Comparison of ENCODE assay signal across 8 cellular contexts in the genomic region with DNA sequence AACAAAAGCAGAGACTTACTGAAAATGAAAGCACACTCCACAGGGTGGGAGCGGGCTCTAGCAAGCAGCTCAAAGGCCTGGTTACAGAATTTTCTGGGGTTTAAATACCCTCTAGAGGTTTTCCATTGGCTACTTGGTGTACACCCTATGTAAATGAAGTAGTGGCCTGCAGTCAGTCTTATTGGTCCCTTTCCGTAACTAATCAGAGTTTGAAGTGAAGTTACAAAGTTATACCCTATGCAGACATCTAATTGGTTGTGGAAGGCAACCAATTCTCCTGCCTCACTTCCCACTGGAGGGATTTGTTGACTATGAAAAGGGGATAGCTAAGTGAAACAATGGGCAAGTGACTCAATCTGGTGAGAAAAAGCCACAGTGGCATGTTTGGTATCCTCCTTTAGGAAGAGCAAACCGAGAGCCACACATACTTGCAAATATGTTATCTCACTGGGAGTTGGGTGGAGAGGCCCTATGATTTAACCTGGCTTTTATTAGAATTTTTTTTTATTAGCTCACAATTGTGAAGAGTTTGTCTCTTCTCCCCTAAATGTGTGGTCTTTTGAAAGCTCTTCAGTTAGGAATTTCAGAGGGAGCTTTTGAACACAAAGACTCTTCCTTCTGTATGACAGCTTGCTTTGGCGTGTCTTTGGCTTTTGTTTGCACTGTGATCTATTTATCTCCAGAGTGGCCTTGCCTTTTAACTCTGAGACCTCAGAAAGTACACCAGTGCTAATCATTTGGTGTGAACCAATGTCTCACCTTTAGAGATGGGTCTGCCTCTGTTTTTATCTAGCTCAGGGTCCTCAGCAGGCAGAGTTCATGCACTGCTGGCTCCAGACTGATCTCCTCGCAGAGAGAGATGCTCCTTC.
DNase-seq lines count a peak whose midpoint lies in the region; ATAC-seq and TF ChIP-seq lines count a peak whose summit lies in the region.

No MANE protein-coding gene starts in this region.

- in situ Hi-C loops in Caki2 (cut with HindIII; ENCODE audit: low pct_unique_long_range_greater_than_20kb, low sequenced_read_pairs) = no loop called here

- H3K27me3 ChIP-seq in esophagus squamous epithelium = no peaks in the 10 kb centered on the region

- H3K4me2 ChIP-seq in OCI-LY7 (ENCODE audit: low read length) = peak overlapping the region; percentile 29

- TF ChIP-seq CTCF in OCI-LY7 (conservative IDR thresholded peaks at IDR 0.05; ENCODE audit: low read length) = no peak
- TF ChIP-seq CTCF in esophagus squamous epithelium (IDR thresholded peaks at IDR 0.05) = no peak

- peaks cover 56% of the 10 kb centered on the region for H4K20me1 ChIP-seq in OCI-LY7 (ENCODE audit: insufficient read depth, low read length)

- H2AFZ ChIP-seq in OCI-LY7 (ENCODE audit: low read length) = no peak overlapping the region

- no peak for ATAC-seq in HG02763 (IDR thresholded peaks at IDR 0.05; ENCODE audit: unreplicated experiment)
- ATAC-seq in activated CD4-positive, CD25-positive, alpha-beta regulatory T cell treated with anti-CD3 and anti-CD28 coated beads, Interleukin-2, amount 50 U/mL, for 24 hours = no peak
- ATAC-seq in HG03196 (IDR thresholded peaks at IDR 0.05; ENCODE audit: unreplicated experiment) = no peak

- H3K36me3 ChIP-seq in OCI-LY7 (ENCODE audit: insufficient read depth, low read length) (no peaks in the 10 kb centered on the region), esophagus squamous epithelium (no peaks in the 10 kb centered on the region)

- intact Hi-C loops in OCI-LY7 (cut with micrococcal nuclease; ENCODE audit: unreplicated experiment) (no loop called here), esophagus squamous epithelium (cut with DNase I) (no loop called here)

- H3K4me3 ChIP-seq in OCI-LY7 (ENCODE audit: low read depth, low read length, poor library complexity, severe bottlenecking) (no peak overlapping the region), esophagus squamous epithelium (peak overlapping the region in 1 of 4 donors; percentile 27)

- no peak for TF ChIP-seq POLR2A in esophagus squamous epithelium (IDR thresholded peaks at IDR 0.05)

- H3K27ac ChIP-seq in OCI-LY7 (ENCODE audit: low read depth, low read length, poor library complexity, severe bottlenecking) (no peak overlapping the region), esophagus squamous epithelium (peak overlapping the region; percentile 3 to 65 (median 53))

- 63 to 71% methylated on average over 5 of the region's 5 CpGs for WGBS in esophagus squamous epithelium, 2 donors

- H3K9me3 ChIP-seq in OCI-LY7 (ENCODE audit: low read length) (no peaks in the 10 kb centered on the region), esophagus squamous epithelium (no peaks in the 10 kb centered on the region)

- POLR2A ChIA-PET in OCI-LY7 (lab: Charles Lee) = interaction anchor here (0.6 to 2.5 kb wide), 12 partner anchors 8 to 404 kb away, joined by 3 to 16 read pairs (median 4); no protein-coding TSS in a partner anchor

- H3K4me1 ChIP-seq in OCI-LY7 (ENCODE audit: insufficient read depth, low read length, poor library complexity, severe bottlenecking) (peaks cover 52% of the 10 kb centered on the region), esophagus squamous epithelium (peaks cover 0 to 99% (median 43%) of the 10 kb centered on the region in 3 donors)

- BruUV-seq in OCI-LY7 (replicated peaks; lab: Mats Ljungman, UMichigan) = no TSS peak

- peaks cover 100% of the 10 kb centered on the region for H3K79me2 ChIP-seq in OCI-LY7 (ENCODE audit: insufficient read depth, low read depth, low read length)

- no peaks in the 10 kb centered on the region for H3K9me2 ChIP-seq in OCI-LY7 (ENCODE audit: insufficient read depth, low read length)

- CTCF ChIA-PET in OCI-LY7 (lab: Charles Lee; ENCODE audit: unreplicated experiment) = interaction anchor here (1.1 to 1.2 kb wide), 2 partner anchors 49 to 67 kb away, joined by 3 to 4 read pairs; no protein-coding TSS in a partner anchor

- peak; percentile 93 for DNase-seq in Caki2 (ENCODE audit: low read depth)
- peak; percentile 22 for DNase-seq in OCI-LY7 (ENCODE audit: low spot score)
- no peak for DNase-seq in esophagus squamous epithelium (lab: John Stamatoyannopoulos, UW)
- peak; percentile 68 for DNase-seq in pons (ENCODE audit: low spot score)
- no peak for DNase-seq in GDM1 (lab: John Stamatoyannopoulos, UW)

Comparison
In these comparisons a context has a peak if more than half of its experiments do, and no peak if none do; other contexts are left out.
1. DNase-seq: peak in Caki2 (single experiment), OCI-LY7 (single experiment) and pons (single experiment); none in esophagus squamous epithelium (single experiment) and GDM1 (single experiment).